8 cellular contexts compared by ENCODE assay signal in genomic region chr20:36050436-36051317, GRCh38.
DNase-seq lines count a peak whose midpoint lies in the region; ATAC-seq and TF ChIP-seq lines count a peak whose summit lies in the region.

No MANE protein-coding gene starts in this region.

- DNase-seq in AG20443 (ENCODE audit: low spot score), result peak; percentile 96
- DNase-seq in NCI-H510A (lab: John Stamatoyannopoulos, UW), result peak; percentile 80
- peak; percentile 91 for DNase-seq in activated CD4-positive, alpha-beta T cell treated with anti-CD3 and anti-CD28 coated beads for 4 hours
- peak; percentile 95 to 96 for DNase-seq in left colon
- DNase-seq in stimulated activated CD4-positive, alpha-beta T cell treated with anti-CD3 and anti-CD28 coated beads, Interleukin-1b, Interleukin-23, amount 100 ng/mL, for 24 hours (ENCODE audit: low read depth in 4 of 4, low spot score in 1 of 4), result peak; percentile 87 to 96 (median 88)

- TF ChIP-seq POLR2A in GM19099 (IDR thresholded peaks at IDR 0.05; ENCODE audit: extremely low read depth, insufficient read length, low read depth), result peak; percentile 98

- ATAC-seq in HG03439 (IDR thresholded peaks at IDR 0.05; ENCODE audit: unreplicated experiment) (peak; percentile 91), left colon (peak; percentile 97)

- intact Hi-C loops in left colon (cut with DNase I, micrococcal nuclease), result no loop called here

- peak overlapping the region; percentile 88 for H3K27ac ChIP-seq in cingulate gyrus (ENCODE audit: low read depth, low read length)

Comparison
In these comparisons a context has a peak if more than half of its experiments do, and no peak if none do; other contexts are left out.
1. Peak in every context shown above with its lines: DNase-seq, ATAC-seq and H3K27ac ChIP-seq.